ENCODE assay signal across 24 cellular contexts in genomic region chr19:51750381-51751124, GRCh38. TPM values are rescaled to one million over a fixed set of nuclear protein-coding genes. Genes with fewer than 3 reads are reported as not detected.
A peak's percentile ranks its signal among the peaks of the same experiment; 100 is the strongest.
DNase-seq lines count a peak whose midpoint lies in the region; ATAC-seq and TF ChIP-seq lines count a peak whose summit lies in the region.
"Had no signal": no experiment of that assay in that cellular context is flagged by ENCODE, and none has a peak within 500 bp of the region (broad histone marks: within the 10 kb centered on the region; RNA-seq: fewer than 3 reads in every experiment).

No MANE protein-coding gene starts in this region.

- H3K36me3 Mint-ChIP-seq in activated naive CD8-positive, alpha-beta T cell treated with anti-CD3 and anti-CD28 coated beads, Interleukin-2, amount 50 U/mL, for 24 hours (ENCODE audit: low read depth): no peaks in the 10 kb centered on the region
- H3K36me3 Mint-ChIP-seq: brain had no signal

- peak; percentile 78 for DNase-seq in AG10803 (ENCODE audit: low read depth)
- DNase-seq in Karpas-422: no peak
- no peak for DNase-seq in dorsolateral prefrontal cortex
- DNase-seq in activated naive CD8-positive, alpha-beta T cell treated with anti-CD3 and anti-CD28 coated beads, Interleukin-2, amount 50 U/mL, for 24 hours: no peak
- no peak for DNase-seq in SKM-1 treated with dmso at 0.1 percent for 144 hours (lab: John Stamatoyannopoulos, UW; ENCODE audit: unreplicated experiment)
- DNase-seq: activated CD4-positive, alpha-beta T cell treated with anti-CD3 and anti-CD28 coated beads for 4 hours; activated CD8-positive, alpha-beta memory T cell treated with anti-CD3 and anti-CD28 coated beads, Interleukin-2, amount 50 U/mL, for 48 hours; activated naive CD4-positive, alpha-beta T cell; H9; midbrain; NCI-H2029; NCI-H524 treated with DMSO at 0.1 percent for 48 hours; stimulated activated CD4-positive, alpha-beta T cell treated with anti-CD3 and anti-CD28 coated beads, Interleukin-12 subunit alpha, Interleukin-12 subunit beta, amount 100 ng/mL, for 4 hours; stimulated activated naive CD4-positive, alpha-beta T cell had no signal

- H3K79me2 ChIP-seq in Karpas-422 (ENCODE audit: low read length): no peaks in the 10 kb centered on the region
- H3K79me2 ChIP-seq: parathyroid adenoma had no signal

- peak overlapping the region; percentile 74 for H3K4me2 ChIP-seq in Karpas-422 (ENCODE audit: low read depth, low read length, poor library complexity, severe bottlenecking)

- intact Hi-C loops in dorsolateral prefrontal cortex (cut with DNase I): no loop called here

- no peak overlapping the region for H3K4me3 Mint-ChIP-seq in activated naive CD8-positive, alpha-beta T cell treated with anti-CD3 and anti-CD28 coated beads, Interleukin-2, amount 50 U/mL, for 24 hours
- H3K4me3 Mint-ChIP-seq: brain, H9 had no signal

- H3K4me1 Mint-ChIP-seq in activated naive CD8-positive, alpha-beta T cell treated with anti-CD3 and anti-CD28 coated beads, Interleukin-2, amount 50 U/mL, for 24 hours: no peaks in the 10 kb centered on the region
- H3K4me1 Mint-ChIP-seq: brain, H9 had no signal

- H3K4me3 ChIP-seq in AG10803 (ENCODE audit: low read length) (no peak overlapping the region), Karpas-422 (ENCODE audit: low read length) (no peak overlapping the region), dorsolateral prefrontal cortex (peak overlapping the region in 40 of 59 donors; percentile 0 to 56 (median 34)), neutrophil (ENCODE audit: low read depth in 1 of 2, low read length in 1 of 2) (peak overlapping the region; percentile 88 to 100)
- H3K4me3 ChIP-seq: SK-N-MC, vagina had no signal

- no peak overlapping the region for H2AFZ ChIP-seq in Karpas-422 (ENCODE audit: low read length)
- H2AFZ ChIP-seq: parathyroid adenoma had no signal

- no peak overlapping the region for H3K9ac ChIP-seq in Karpas-422 (ENCODE audit: low read length)
- H3K9ac ChIP-seq: parathyroid adenoma had no signal

- TF ChIP-seq CTCF in AG10803 (conservative IDR thresholded peaks at IDR 0.05; ENCODE audit: low read length): no peak
- TF ChIP-seq CTCF in dorsolateral prefrontal cortex (IDR thresholded peaks at IDR 0.05 in 54 of 56, conservative IDR thresholded peaks at IDR 0.05 in 2 of 56; ENCODE audit: low read depth in 1 of 56, partially characterized antibody in 56 of 56): no peak
- no peak for TF ChIP-seq CTCF in neutrophil (IDR thresholded peaks at IDR 0.05)

- peaks cover 27% of the 10 kb centered on the region for H3K4me1 ChIP-seq in Karpas-422 (ENCODE audit: low read length)
- H3K4me1 ChIP-seq in neutrophil (ENCODE audit: control insufficient read depth in 1 of 2, insufficient read depth in 1 of 2, low read depth in 1 of 2, low read length in 1 of 2): peaks cover 69 to 88% of the 10 kb centered on the region in 2 experiments
- H3K4me1 ChIP-seq: parathyroid adenoma, vagina had no signal

- ATAC-seq in GM19452 (IDR thresholded peaks at IDR 0.05; ENCODE audit: unreplicated experiment) (no peak), GM21381 (IDR thresholded peaks at IDR 0.05; ENCODE audit: unreplicated experiment) (no peak)
- no peak for ATAC-seq in activated naive CD8-positive, alpha-beta T cell treated with anti-CD3 and anti-CD28 coated beads, Interleukin-2, amount 50 U/mL, for 24 hours

- peaks cover 3% of the 10 kb centered on the region for H3K27me3 Mint-ChIP-seq in activated naive CD8-positive, alpha-beta T cell treated with anti-CD3 and anti-CD28 coated beads, Interleukin-2, amount 50 U/mL, for 24 hours

- H3K36me3 ChIP-seq in Karpas-422 (ENCODE audit: insufficient read depth, low read length) (no peaks in the 10 kb centered on the region), neutrophil (peaks cover 53% of the 10 kb centered on the region)
- H3K36me3 ChIP-seq: vagina had no signal

- no peaks in the 10 kb centered on the region for H3K9me2 ChIP-seq in Karpas-422 (replicated peaks; ENCODE audit: insufficient read depth, low read length)

- peaks cover 4% of the 10 kb centered on the region for H3K9me3 Mint-ChIP-seq in activated naive CD8-positive, alpha-beta T cell treated with anti-CD3 and anti-CD28 coated beads, Interleukin-2, amount 50 U/mL, for 24 hours
- H3K9me3 Mint-ChIP-seq: brain had no signal

- H3K9me3 ChIP-seq in Karpas-422 (ENCODE audit: low read length): no peaks in the 10 kb centered on the region
- no peaks in the 10 kb centered on the region for H3K9me3 ChIP-seq in neutrophil
- H3K9me3 ChIP-seq: vagina had no signal

- no peaks in the 10 kb centered on the region for H4K20me1 ChIP-seq in Karpas-422 (ENCODE audit: insufficient read depth, low read depth, low read length)

- no peaks in the 10 kb centered on the region for H3K27me3 ChIP-seq in Karpas-422 (ENCODE audit: low read length)
- peaks cover 0 to 6% (median 0%) of the 10 kb centered on the region in 45 donors for H3K27me3 ChIP-seq in dorsolateral prefrontal cortex
- H3K27me3 ChIP-seq in neutrophil: no peaks in the 10 kb centered on the region
- H3K27me3 ChIP-seq: vagina had no signal

- H3K27ac ChIP-seq in Karpas-422 (ENCODE audit: low read length): peak overlapping the region; percentile 93
- H3K27ac ChIP-seq in dorsolateral prefrontal cortex: peak overlapping the region in 9 of 59 donors; percentile 9 to 77 (median 49)
- peak overlapping the region; percentile 95 for H3K27ac ChIP-seq in neutrophil
- H3K27ac ChIP-seq: parathyroid adenoma, SK-N-MC, vagina had no signal

- no peak overlapping the region for H3K27ac Mint-ChIP-seq in activated naive CD8-positive, alpha-beta T cell treated with anti-CD3 and anti-CD28 coated beads, Interleukin-2, amount 50 U/mL, for 24 hours
- H3K27ac Mint-ChIP-seq: brain, H9 had no signal

RNA-seq across cellular contexts. Expression of gene FPR1, which starts 1.1 kb away (rescaled TPM):
- total RNA-seq in Karpas-422 (2014; rRNA removed; shearing (Covaris generic); ENCODE audit: low replicate concordance): 5.8 and 14.8 TPM in 2 replicates
- total RNA-seq in dorsolateral prefrontal cortex: 10 to 100 TPM in 52 of 120 experiments, 1 to 10 TPM in 68; 1.1 to 63.7 (median 7.9) TPM
- total RNA-seq: fibroblast of lung, H9, kidney epithelial cell had no signal

RNA-seq across cellular contexts. Expression of gene FPR2, which starts 10.4 kb away (rescaled TPM):
- 0.58 and 7.9 TPM in 2 replicates for total RNA-seq in Karpas-422 (2014; rRNA removed; shearing (Covaris generic); ENCODE audit: low replicate concordance)
- 10 to 100 TPM in 1 of 120 experiments, 1 to 10 TPM in 48, under 1 TPM in 52, not detected in 19; 0.19 to 10.7 (median 0.99) TPM for total RNA-seq in dorsolateral prefrontal cortex
- total RNA-seq: fibroblast of lung, H9, kidney epithelial cell, vagina had no signal

RNA-seq across cellular contexts. Expression of gene HAS1, which starts 26.8 kb away (rescaled TPM):
- not detected in 2 replicates for total RNA-seq in Karpas-422 (2014; rRNA removed; shearing (Covaris generic); ENCODE audit: low replicate concordance)
- total RNA-seq in dorsolateral prefrontal cortex: 1 to 10 TPM; 1.1 to 8.3 (median 4.0) TPM
- total RNA-seq: fibroblast of lung, HT1080, kidney epithelial cell had no signal

RNA-seq across cellular contexts. Expression of gene FPR3, which starts 44.4 kb away (rescaled TPM):
- total RNA-seq in Karpas-422 (2014; rRNA removed; shearing (Covaris generic); ENCODE audit: low replicate concordance): not detected in 2 replicates
- 1 to 10 TPM in 44 of 120 experiments, under 1 TPM in 66, not detected in 10; 0.17 to 4.0 (median 0.88) TPM for total RNA-seq in dorsolateral prefrontal cortex
- total RNA-seq: fibroblast of lung, H9, HT1080, kidney epithelial cell had no signal

RNA-seq across cellular contexts. Expression of gene SPACA6, which starts 57.4 kb away (rescaled TPM):
- 20.7 and 49.8 TPM in 2 replicates for total RNA-seq in Karpas-422 (2014; rRNA removed; shearing (Covaris generic); ENCODE audit: low replicate concordance)
- 10 to 100 TPM; 15.5 to 76.0 (median 27.1) TPM for total RNA-seq in dorsolateral prefrontal cortex

Comparison
In these comparisons a context has a peak if more than half of its experiments do, and no peak if none do; other contexts are left out.
1. H3K4me3 ChIP-seq: peak in dorsolateral prefrontal cortex (40 of 59) and neutrophil (2 of 2); none in AG10803 (single experiment) and Karpas-422 (single experiment).